In genomic region chr7:102395620-102395957, GRCh38 we compare ENCODE assay signal across 9 cellular contexts. TPM values are rescaled to one million over a fixed set of nuclear protein-coding genes. Genes with fewer than 3 reads are reported as not detected.
A peak's percentile ranks its signal among the peaks of the same experiment; 100 is the strongest.
DNase-seq lines count a peak whose midpoint lies in the region; ATAC-seq and TF ChIP-seq lines count a peak whose summit lies in the region.
"Had no signal": no experiment of that assay in that cellular context is flagged by ENCODE, and none has a peak within 500 bp of the region (broad histone marks: within the 10 kb centered on the region; RNA-seq: fewer than 3 reads in every experiment).

No MANE protein-coding gene starts in this region.

- H3K9me3 ChIP-seq in heart right ventricle (no peaks in the 10 kb centered on the region), left ventricle myocardium inferior (replicated peaks) (no peaks in the 10 kb centered on the region)

- TF ChIP-seq CTCF in heart right ventricle (IDR thresholded peaks at IDR 0.05): no peak
- no peak for TF ChIP-seq CTCF in VCaP (conservative IDR thresholded peaks at IDR 0.05)
- TF ChIP-seq CTCF in left ventricle myocardium inferior (IDR thresholded peaks at IDR 0.05; ENCODE audit: borderline replicate concordance): no peak

- DNase-seq in heart right ventricle: no peak
- no peak for DNase-seq in Right ventricle myocardium superior
- no peak for DNase-seq in left ventricle myocardium inferior
- peak; percentile 6 for DNase-seq in skeletal muscle cell (ENCODE audit: low read depth)
- DNase-seq in HK-2 (ENCODE audit: unreplicated experiment): no peak
- DNase-seq in posterior vena cava (ENCODE audit: low spot score): no peak
- no peak for DNase-seq in NCI-H1048 (lab: John Stamatoyannopoulos, UW)

- H3K27ac ChIP-seq in heart right ventricle (peak overlapping the region; percentile 43 to 94 (median 87)), VCaP (peak overlapping the region; percentile 99), left ventricle myocardium inferior (replicated peaks) (peak overlapping the region; percentile 89)

- WGBS in heart right ventricle, 2 donors: 11 to 13% methylated on average over 10 of the region's 10 CpGs

- H3K4me3 ChIP-seq in heart right ventricle (peak overlapping the region; percentile 76 to 99 (median 96)), left ventricle myocardium inferior (peak overlapping the region; percentile 91), skeletal muscle cell (ENCODE audit: low read depth, low read length) (peak overlapping the region; percentile 95)

- intact Hi-C loops in heart right ventricle (cut with DNase I) (loop anchor here in 1 of 10 donors (10.0 kb wide), 1 partner anchor 851 kb away; no protein-coding TSS in a partner anchor), Right ventricle myocardium superior (cut with DNase I) (no loop called here), left ventricle myocardium inferior (cut with micrococcal nuclease) (no loop called here), posterior vena cava (cut with DNase I) (no loop called here)

- peaks cover 0 to 17% (median 14%) of the 10 kb centered on the region in 9 donors for H3K4me1 ChIP-seq in heart right ventricle
- peaks cover 30% of the 10 kb centered on the region for H3K4me1 ChIP-seq in left ventricle myocardium inferior

- H3K36me3 ChIP-seq in heart right ventricle: peaks cover 0 to 52% (median 15%) of the 10 kb centered on the region in 9 donors
- H3K36me3 ChIP-seq in left ventricle myocardium inferior: peaks cover 31% of the 10 kb centered on the region

- H3K27me3 ChIP-seq in heart right ventricle (no peaks in the 10 kb centered on the region), left ventricle myocardium inferior (ENCODE audit: low read depth) (no peaks in the 10 kb centered on the region)

- ATAC-seq in heart right ventricle (peak in 5 of 8 donors; percentile 3 to 31 (median 4)), Right ventricle myocardium superior (ENCODE audit: poor library complexity) (no peak)

RNA-seq across cellular contexts. Expression of gene PRKRIP1, which starts 0.6 kb away (rescaled TPM):
- total RNA-seq in heart right ventricle (10 to 100 TPM in 9 of 10 donors, 1 to 10 TPM in 1; 7.1 to 14.7 (median 11.3) TPM), Right ventricle myocardium superior (9.8 TPM), left ventricle myocardium inferior (11.1 TPM), posterior vena cava (10 to 100 TPM; 13.8 to 13.9 TPM)
- polyA plus RNA-seq in heart right ventricle: 10 to 100 TPM; 14.8 to 28.2 TPM

RNA-seq across cellular contexts. Expression of gene ORAI2, which starts 37.8 kb away (rescaled TPM):
- total RNA-seq in heart right ventricle (10 to 100 TPM in 1 of 10 donors, 1 to 10 TPM in 9; 1.7 to 11.6 (median 3.7) TPM), Right ventricle myocardium superior (4.3 TPM), left ventricle myocardium inferior (2.6 TPM), posterior vena cava (10 to 100 TPM; 13.0 to 17.5 TPM)
- polyA plus RNA-seq in heart right ventricle: 1 to 10 TPM; 2.0 to 5.8 TPM

RNA-seq across cellular contexts. Expression of gene SPDYE6, which starts 39.3 kb away (rescaled TPM):
- total RNA-seq in heart right ventricle: not detected
- polyA plus RNA-seq in heart right ventricle: under 1 TPM; 0.03 to 0.29 TPM
- total RNA-seq in Right ventricle myocardium superior: not detected
- total RNA-seq in left ventricle myocardium inferior: not detected
- not detected for total RNA-seq in posterior vena cava
- total RNA-seq: glomerular endothelial cell had no signal
